In genomic region chr11:763073-763463, GRCh38 we compare ENCODE assay signal across 13 cellular contexts. TPM values are rescaled to one million over a fixed set of nuclear protein-coding genes. Genes with fewer than 3 reads are reported as not detected.
DNase-seq lines count a peak whose midpoint lies in the region; ATAC-seq and TF ChIP-seq lines count a peak whose summit lies in the region.
"Had no signal": no experiment of that assay in that cellular context is flagged by ENCODE, and none has a peak within 500 bp of the region (broad histone marks: within the 10 kb centered on the region; RNA-seq: fewer than 3 reads in every experiment).

No MANE protein-coding gene starts in this region.

- H3K9me3 ChIP-seq in Panc1 (ENCODE audit: control insufficient read depth, insufficient read depth, low read depth, low read length): no peaks in the 10 kb centered on the region
- no peaks in the 10 kb centered on the region for H3K9me3 ChIP-seq in esophagus squamous epithelium
- no peaks in the 10 kb centered on the region for H3K9me3 ChIP-seq in subcutaneous abdominal adipose tissue (ENCODE audit: control insufficient read depth in 5 of 5, low read length in 5 of 5)
- H3K9me3 ChIP-seq: gastroesophageal sphincter, spleen had no signal

- H3K9ac ChIP-seq in subcutaneous abdominal adipose tissue (ENCODE audit: low read length in 5 of 5): no peak overlapping the region

- POLR2A ChIA-PET in Panc1 (lab: Charles Lee): interaction anchor here (1.3 kb wide), 1 partner anchor 15 kb away, joined by 3 read pairs; the partner anchor contains the start of gene TALDO1

- H3K4me3 ChIP-seq in Panc1 (ENCODE audit: low read depth in 2 of 2, low read length in 2 of 2): no peak overlapping the region
- no peak overlapping the region for H3K4me3 ChIP-seq in esophagus squamous epithelium
- H3K4me3 ChIP-seq in subcutaneous abdominal adipose tissue (ENCODE audit: low read depth in 1 of 5, low read length in 5 of 5): no peak overlapping the region
- H3K4me3 ChIP-seq: gastroesophageal sphincter, spleen had no signal

- no peak for ATAC-seq in Panc1
- ATAC-seq in GM21576 (IDR thresholded peaks at IDR 0.05; ENCODE audit: unreplicated experiment): no peak
- ATAC-seq: T-cell had no signal

- TF ChIP-seq CTCF in Panc1 (IDR thresholded peaks at IDR 0.05) (no peak), esophagus squamous epithelium (IDR thresholded peaks at IDR 0.05) (no peak)

- BruUV-seq in Panc1 (replicated peaks; lab: Mats Ljungman, UMichigan): no TSS peak

- 58 to 60% methylated on average over 2 of the region's 24 CpGs for WGBS in esophagus squamous epithelium, 2 donors

- in situ Hi-C loops in Panc1 (cut with HindIII; ENCODE audit: low pct_unique_long_range_greater_than_20kb, low sequenced_read_pairs): no loop called here

- CTCF ChIA-PET in Panc1 (lab: Charles Lee): interaction anchor here (0.6 to 0.7 kb wide), 2 partner anchors 26 to 202 kb away, joined by 3 read pairs; no protein-coding TSS in a partner anchor

- no peak for TF ChIP-seq POLR2A in esophagus squamous epithelium (IDR thresholded peaks at IDR 0.05)

- H3K36me3 ChIP-seq in Panc1 (ENCODE audit: control insufficient read depth, insufficient read depth, low read length) (peaks cover 3% of the 10 kb centered on the region; the same call in 1 of the 2 replicates), esophagus squamous epithelium (peaks cover 43 to 97% (median 67%) of the 10 kb centered on the region in 3 donors), subcutaneous abdominal adipose tissue (ENCODE audit: control insufficient read depth in 5 of 5, insufficient read depth in 5 of 5, low read length in 5 of 5) (peaks cover 0 to 84% (median 65%) of the 10 kb centered on the region in 5 donors)

- H3K4me1 ChIP-seq in Panc1 (ENCODE audit: control insufficient read depth, insufficient read depth, low read length) (peaks cover 25% of the 10 kb centered on the region), esophagus squamous epithelium (peaks cover 0 to 36% (median 7%) of the 10 kb centered on the region in 3 donors), subcutaneous abdominal adipose tissue (ENCODE audit: control insufficient read depth in 5 of 5, insufficient read depth in 5 of 5, low read length in 5 of 5) (peaks cover 0 to 35% (median 7%) of the 10 kb centered on the region in 5 donors)
- H3K4me1 ChIP-seq: gastroesophageal sphincter had no signal

- intact Hi-C loops in Panc1 (cut with micrococcal nuclease; ENCODE audit: unreplicated experiment) (no loop called here), esophagus squamous epithelium (cut with DNase I) (no loop called here)

- no peaks in the 10 kb centered on the region for H3K27me3 ChIP-seq in Panc1 (ENCODE audit: control insufficient read depth, insufficient read depth, low read length)
- H3K27me3 ChIP-seq in esophagus squamous epithelium: no peaks in the 10 kb centered on the region
- H3K27me3 ChIP-seq in subcutaneous abdominal adipose tissue (ENCODE audit: control insufficient read depth in 5 of 5, insufficient read depth in 4 of 5, low read length in 5 of 5): no peaks in the 10 kb centered on the region
- H3K27me3 ChIP-seq: gastroesophageal sphincter, spleen had no signal

- DNase-seq in NCI-H2196 (lab: John Stamatoyannopoulos, UW; ENCODE audit: unreplicated experiment) (peak; percentile 15), NCI-H2196 treated with DMSO at 0.1 percent for 48 hours (lab: John Stamatoyannopoulos, UW; ENCODE audit: unreplicated experiment) (no peak), Panc1 (ENCODE audit: low read depth, low spot score) (no peak), esophagus squamous epithelium (lab: John Stamatoyannopoulos, UW) (no peak), RPMI8226 (no peak)
- DNase-seq in NK-92 treated with Interleukin-12 subunit alpha and Interleukin-12 subunit beta, amount 100 ng/mL, for 24 hours (lab: John Stamatoyannopoulos, UW): no peak
- DNase-seq: NCI-H187 treated with DMSO at 0.1 percent for 48 hours had no signal

- H3K27ac ChIP-seq in Panc1 (ENCODE audit: low read length) (peak overlapping the region; percentile 73; the same call in 1 of the 2 replicates), esophagus squamous epithelium (peak overlapping the region; percentile 78 to 89 (median 86)), subcutaneous abdominal adipose tissue (ENCODE audit: low read depth, low read length) (peak overlapping the region; percentile 66)

RNA-seq across cellular contexts. Expression of gene GATD1, which starts 14.2 kb away (rescaled TPM):
- total RNA-seq in Panc1 (2021; ENCODE audit: unreplicated experiment) (229 TPM), esophagus squamous epithelium (10 to 100 TPM; 20.2 to 38.7 (median 21.6) TPM)
- polyA plus RNA-seq in Panc1 (2012; ENCODE audit: insufficient read length): 200 TPM

RNA-seq across cellular contexts. Expression of gene TALDO1, which starts 15.8 kb away (rescaled TPM):
- total RNA-seq in Panc1 (2021; ENCODE audit: unreplicated experiment) (257 TPM), esophagus squamous epithelium (100 to 1,000 TPM; 311 to 629 (median 504) TPM)
- polyA plus RNA-seq in Panc1 (2012; ENCODE audit: insufficient read length): 397 TPM

RNA-seq across cellular contexts. Expression of gene CEND1, which starts 26.8 kb away (rescaled TPM):
- 15.9 TPM for total RNA-seq in Panc1 (2021; ENCODE audit: unreplicated experiment)
- polyA plus RNA-seq in Panc1 (2012; ENCODE audit: insufficient read length): 36.1 TPM
- under 1 TPM in 1 of 4 donors, not detected in 3; 0.15 TPM for total RNA-seq in esophagus squamous epithelium
- total RNA-seq: mononuclear cell had no signal

RNA-seq across cellular contexts. Expression of gene SLC25A22, which starts 35.0 kb away (rescaled TPM):
- total RNA-seq in Panc1 (2021; ENCODE audit: unreplicated experiment) (119 TPM), esophagus squamous epithelium (10 to 100 TPM in 2 of 4 donors, 1 to 10 TPM in 2; 4.0 to 14.7 (median 9.8) TPM)
- polyA plus RNA-seq in Panc1 (2012; ENCODE audit: insufficient read length): 120 TPM

RNA-seq across cellular contexts. Expression of gene PIDD1, which starts 42.0 kb away (rescaled TPM):
- total RNA-seq in Panc1 (2021; ENCODE audit: unreplicated experiment) (75.9 TPM), esophagus squamous epithelium (10 to 100 TPM in 3 of 4 donors, 1 to 10 TPM in 1; 9.3 to 14.3 (median 10.6) TPM)
- polyA plus RNA-seq in Panc1 (2012; ENCODE audit: insufficient read length): 86.9 TPM

Comparison
In these comparisons a context has a peak if more than half of its experiments do, and no peak if none do; other contexts are left out.
1. RNA of gene CEND1, which starts 26.8 kb away (total RNA-seq): 15.9 TPM in Panc1 (single experiment); 0.15 TPM in esophagus squamous epithelium; every median in the first group is over 10 times any median in the second.
2. Peak in every context shown above with its lines, with median percentiles within 50 percentile points of each other: H3K27ac ChIP-seq.